In the genomic region with DNA sequence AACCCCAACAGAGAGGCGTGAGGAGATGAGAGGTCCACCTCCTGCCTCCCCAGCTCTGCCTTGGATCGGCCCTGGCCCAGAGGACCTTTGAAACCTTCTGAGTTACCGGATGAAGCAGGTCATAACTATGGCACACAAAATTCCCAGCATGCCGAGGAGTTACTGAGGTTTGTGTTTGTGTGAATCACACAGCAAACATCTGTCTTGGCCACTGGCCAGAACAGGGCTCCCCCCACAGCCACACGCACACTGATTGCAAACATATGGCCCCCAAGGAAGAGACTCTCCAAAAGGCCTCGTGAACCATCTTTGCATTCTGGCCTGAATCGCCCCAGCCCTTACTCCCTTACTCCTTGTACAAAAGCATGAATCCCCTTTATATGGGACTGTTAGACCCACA, we compare ENCODE assay signal across 1 cellular context.
TF ChIP-seq lines count a peak whose summit lies in the region.

No MANE protein-coding gene starts in this region.

TF ChIP-seq in endothelial cell of umbilical vein, 7 proteins besides CTCF, POLR2A, EP300 and RAD21:
- no peak for TF ChIP-seq POLR2AphosphoS5 (IDR thresholded peaks at IDR 0.05; ENCODE audit: insufficient read depth, low read depth, low read length)
- TF ChIP-seq, protein P1, sequence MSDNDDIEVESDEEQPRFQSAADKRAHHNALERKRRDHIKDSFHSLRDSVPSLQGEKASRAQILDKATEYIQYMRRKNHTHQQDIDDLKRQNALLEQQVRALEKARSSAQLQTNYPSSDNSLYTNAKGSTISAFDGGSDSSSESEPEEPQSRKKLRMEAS (IDR thresholded peaks at IDR 0.05; ENCODE audit: insufficient read depth, insufficient read length), result no peak
- TF ChIP-seq FOS (IDR thresholded peaks at IDR 0.05; ENCODE audit: borderline replicate concordance, insufficient read depth, low read length), result no peak
- no peak for TF ChIP-seq JUN (IDR thresholded peaks at IDR 0.05; ENCODE audit: borderline replicate concordance, insufficient read depth, insufficient read length, low read depth)
- TF ChIP-seq MYC (IDR thresholded peaks at IDR 0.05; ENCODE audit: low read depth, low read length), result no peak
- no peak for TF ChIP-seq EZH2 (IDR thresholded peaks at IDR 0.05; ENCODE audit: borderline replicate concordance, low read depth, low read length, severe bottlenecking)
- no peak for TF ChIP-seq GATA2 (IDR thresholded peaks at IDR 0.05; ENCODE audit: insufficient read depth, insufficient read length, low read depth, low read length)
